ENCODE assay signal across 8 cellular contexts in genomic region chr5:71454913-71455312, GRCh38. TPM values are rescaled to one million over a fixed set of nuclear protein-coding genes. Genes with fewer than 3 reads are reported as not detected.
DNase-seq lines count a peak whose midpoint lies in the region; ATAC-seq and TF ChIP-seq lines count a peak whose summit lies in the region.

No MANE protein-coding gene starts in this region.

- intact Hi-C loops in activated CD4-positive, alpha-beta T cell treated with anti-CD3 and anti-CD28 coated beads, Interleukin-2, amount 10 ng/mL, durations not matched to agents 24 days and 14 days (cut with micrococcal nuclease): loop anchor here (1.0 to 5.0 kb wide), 3 partner anchors 132 to 853 kb away; partner anchors contain the start of gene MCCC2
- intact Hi-C loops in left lung (cut with DNase I) (no loop called here), head of caudate nucleus (cut with DNase I) (no loop called here)

- no peak for ATAC-seq in activated naive CD8-positive, alpha-beta T cell treated with anti-CD3 and anti-CD28 coated beads, Interleukin-2, amount 10 ng/mL, durations not matched to agents 7 days and 5 days (ENCODE audit: low read depth)
- no peak for ATAC-seq in left lung
- ATAC-seq in thoracic aorta (ENCODE audit: insufficient number of reproducible peaks, low FRiP score, low read depth): no peak
- ATAC-seq in HG03139 (IDR thresholded peaks at IDR 0.05; ENCODE audit: unreplicated experiment): no peak

- TF ChIP-seq CTCF in left lung (IDR thresholded peaks at IDR 0.05) (no peak), thoracic aorta (IDR thresholded peaks at IDR 0.05) (no peak)

- peak overlapping the region; percentile 97 for H3K4me3 Mint-ChIP-seq in activated CD4-positive, alpha-beta T cell treated with anti-CD3 and anti-CD28 coated beads, Interleukin-2, amount 10 ng/mL, durations not matched to agents 24 days and 14 days
- peak overlapping the region; percentile 98 for H3K4me3 Mint-ChIP-seq in activated naive CD8-positive, alpha-beta T cell treated with anti-CD3 and anti-CD28 coated beads, Interleukin-2, amount 10 ng/mL, durations not matched to agents 7 days and 5 days

- H3K9me3 Mint-ChIP-seq in activated CD4-positive, alpha-beta T cell treated with anti-CD3 and anti-CD28 coated beads, Interleukin-2, amount 10 ng/mL, durations not matched to agents 24 days and 14 days: peaks cover 3% of the 10 kb centered on the region
- no peaks in the 10 kb centered on the region for H3K9me3 Mint-ChIP-seq in activated naive CD8-positive, alpha-beta T cell treated with anti-CD3 and anti-CD28 coated beads, Interleukin-2, amount 10 ng/mL, durations not matched to agents 7 days and 5 days

- H3K36me3 ChIP-seq in left lung: peaks cover 0 to 15% of the 10 kb centered on the region in 2 donors
- H3K36me3 ChIP-seq in thoracic aorta: peaks cover 13% of the 10 kb centered on the region

- no peak for DNase-seq in activated CD4-positive, alpha-beta T cell treated with anti-CD3 and anti-CD28 coated beads, Interleukin-2, amount 10 ng/mL, durations not matched to agents 24 days and 14 days
- no peak for DNase-seq in activated CD4-positive, alpha-beta T cell treated with anti-CD3 and anti-CD28 coated beads, Interleukin-2, amount 50 U/mL, for 4 hours
- DNase-seq in activated naive CD8-positive, alpha-beta T cell treated with anti-CD3 and anti-CD28 coated beads, Interleukin-2, amount 10 ng/mL, durations not matched to agents 7 days and 5 days: no peak
- DNase-seq in left lung: no peak
- no peak for DNase-seq in thoracic aorta (ENCODE audit: low spot score)
- DNase-seq in ACHN: no peak
- DNase-seq in head of caudate nucleus: no peak

- POLR2A ChIA-PET in activated naive CD8-positive, alpha-beta T cell treated with anti-CD3 and anti-CD28 coated beads, Interleukin-2, amount 10 ng/mL, durations not matched to agents 7 days and 5 days (lab: Charles Lee): no interaction called here

- in situ Hi-C loops in ACHN (cut with HindIII; ENCODE audit: low pct_ligation_motif_present, low pct_unique_long_range_greater_than_20kb, low sequenced_read_pairs): no loop called here

- peaks cover 9% of the 10 kb centered on the region in 2 donors for H3K27me3 ChIP-seq in left lung
- H3K27me3 ChIP-seq in thoracic aorta (replicated peaks; ENCODE audit: insufficient read depth): no peaks in the 10 kb centered on the region

- H3K4me1 ChIP-seq in left lung (peaks cover 12 to 22% of the 10 kb centered on the region in 2 donors), thoracic aorta (ENCODE audit: control insufficient read depth in 1 of 2, low read depth in 2 of 2) (peaks cover 16 to 21% of the 10 kb centered on the region in 2 donors)

- no peaks in the 10 kb centered on the region for H3K9me3 ChIP-seq in left lung
- H3K9me3 ChIP-seq in thoracic aorta: no peaks in the 10 kb centered on the region

- peak overlapping the region in 1 of 2 donors; percentile 95 for H3K27ac ChIP-seq in left lung
- H3K27ac ChIP-seq in thoracic aorta: peak overlapping the region; percentile 81 to 84

- peak overlapping the region; percentile 99 for H3K27ac Mint-ChIP-seq in activated CD4-positive, alpha-beta T cell treated with anti-CD3 and anti-CD28 coated beads, Interleukin-2, amount 10 ng/mL, durations not matched to agents 24 days and 14 days
- peak overlapping the region; percentile 98 for H3K27ac Mint-ChIP-seq in activated naive CD8-positive, alpha-beta T cell treated with anti-CD3 and anti-CD28 coated beads, Interleukin-2, amount 10 ng/mL, durations not matched to agents 7 days and 5 days

- H3K4me1 Mint-ChIP-seq in activated CD4-positive, alpha-beta T cell treated with anti-CD3 and anti-CD28 coated beads, Interleukin-2, amount 10 ng/mL, durations not matched to agents 24 days and 14 days: peaks cover 23% of the 10 kb centered on the region
- peaks cover 17% of the 10 kb centered on the region for H3K4me1 Mint-ChIP-seq in activated naive CD8-positive, alpha-beta T cell treated with anti-CD3 and anti-CD28 coated beads, Interleukin-2, amount 10 ng/mL, durations not matched to agents 7 days and 5 days

- H3K4me3 ChIP-seq in left lung (peak overlapping the region; percentile 85 to 92), thoracic aorta (peak overlapping the region; percentile 97)

- peaks cover 18% of the 10 kb centered on the region for H3K36me3 Mint-ChIP-seq in activated CD4-positive, alpha-beta T cell treated with anti-CD3 and anti-CD28 coated beads, Interleukin-2, amount 10 ng/mL, durations not matched to agents 24 days and 14 days (ENCODE audit: low read depth)
- H3K36me3 Mint-ChIP-seq in activated naive CD8-positive, alpha-beta T cell treated with anti-CD3 and anti-CD28 coated beads, Interleukin-2, amount 10 ng/mL, durations not matched to agents 7 days and 5 days: peaks cover 7% of the 10 kb centered on the region

- peaks cover 2% of the 10 kb centered on the region for H3K27me3 Mint-ChIP-seq in activated CD4-positive, alpha-beta T cell treated with anti-CD3 and anti-CD28 coated beads, Interleukin-2, amount 10 ng/mL, durations not matched to agents 24 days and 14 days
- H3K27me3 Mint-ChIP-seq in activated naive CD8-positive, alpha-beta T cell treated with anti-CD3 and anti-CD28 coated beads, Interleukin-2, amount 10 ng/mL, durations not matched to agents 7 days and 5 days: peaks cover 15% of the 10 kb centered on the region

RNA-seq across cellular contexts. Expression of gene BDP1, which starts 0.5 kb away (rescaled TPM):
- total RNA-seq in activated CD4-positive, alpha-beta T cell treated with anti-CD3 and anti-CD28 coated beads, Interleukin-2, amount 10 ng/mL, durations not matched to agents 24 days and 14 days: 39.1 and 39.4 TPM in 2 replicates
- total RNA-seq in activated naive CD8-positive, alpha-beta T cell treated with anti-CD3 and anti-CD28 coated beads, Interleukin-2, amount 10 ng/mL, durations not matched to agents 7 days and 5 days: 10 to 100 TPM; 36.4 to 37.5 TPM
- total RNA-seq in left lung (10 to 100 TPM; 24.7 to 27.6 TPM), thoracic aorta (10 to 100 TPM; 29.2 to 47.8 TPM)
